ENCODE assay signal across 8 cellular contexts in the genomic region with DNA sequence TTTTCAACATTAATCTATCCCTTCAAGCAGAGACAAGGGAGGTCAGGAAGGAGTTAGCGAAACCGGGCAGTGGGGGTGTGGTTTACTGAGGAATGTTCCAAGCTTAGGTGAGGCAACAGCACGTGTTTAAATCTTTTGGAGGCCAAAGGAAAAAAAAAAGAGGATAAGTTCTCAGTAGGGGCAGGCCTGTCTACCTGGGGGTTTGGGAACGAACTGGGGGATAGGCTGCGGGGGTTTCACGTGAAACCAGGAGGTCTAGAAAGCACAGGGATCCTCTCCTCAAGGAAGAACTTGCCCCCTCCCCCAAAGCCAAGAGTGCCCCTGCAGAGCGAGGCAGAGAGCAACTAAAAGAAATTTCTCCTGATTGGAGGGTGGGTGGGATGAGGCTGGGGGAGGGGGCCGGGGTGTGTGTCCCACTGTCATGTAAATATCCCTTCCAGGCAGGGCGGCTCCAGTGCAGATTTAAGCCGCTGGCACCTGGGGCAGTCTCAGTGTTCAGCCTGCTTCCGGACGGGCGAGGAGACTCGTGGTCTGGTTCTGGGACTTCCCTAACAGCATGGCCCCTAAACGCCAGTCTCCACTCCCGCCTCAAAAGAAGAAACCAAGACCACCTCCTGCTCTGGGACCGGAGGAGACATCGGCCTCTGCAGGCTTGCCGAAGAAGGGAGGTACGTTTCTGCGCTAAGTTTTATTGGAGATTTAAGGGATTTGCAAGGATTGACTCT. TPM values are rescaled to one million over a fixed set of nuclear protein-coding genes. Genes with fewer than 3 reads are reported as not detected.
DNase-seq lines count a peak whose midpoint lies in the region; TF ChIP-seq lines count a peak whose summit lies in the region.

No MANE protein-coding gene starts in this region.

- peak overlapping the region; percentile 74 to 94 (median 82) for H3K4me3 ChIP-seq in BLaER1 treated with 17β-estradiol and CSF1 and Interleukin-3, amounts not matched to agents 10 nM and 100 nM
- H3K4me3 ChIP-seq in OCI-LY7 (ENCODE audit: low read depth, low read length, poor library complexity, severe bottlenecking) (peak overlapping the region; percentile 90), breast epithelium (peak overlapping the region; percentile 45 to 77 (median 69))

- H3K79me2 ChIP-seq in OCI-LY7 (ENCODE audit: insufficient read depth, low read depth, low read length): peaks cover 64% of the 10 kb centered on the region

- peak overlapping the region; percentile 88 to 94 (median 91) for H3K9ac ChIP-seq in BLaER1 treated with 17β-estradiol and CSF1 and Interleukin-3, amounts not matched to agents 10 nM and 100 nM

- peaks cover 0 to 7% (median 0%) of the 10 kb centered on the region in 11 experiments; a peak in 1 of 22 replicates for H3K36me3 ChIP-seq in BLaER1 treated with 17β-estradiol and CSF1 and Interleukin-3, amounts not matched to agents 10 nM and 100 nM
- H3K36me3 ChIP-seq in OCI-LY7 (ENCODE audit: insufficient read depth, low read length): peaks cover 27% of the 10 kb centered on the region
- H3K36me3 ChIP-seq in breast epithelium: no peaks in the 10 kb centered on the region

- H3K9me2 ChIP-seq in OCI-LY7 (ENCODE audit: insufficient read depth, low read length): no peaks in the 10 kb centered on the region

- H3K4me1 ChIP-seq in BLaER1 treated with 17β-estradiol and CSF1 and Interleukin-3, amounts not matched to agents 10 nM and 100 nM: peaks cover 57 to 70% (median 63%) of the 10 kb centered on the region in 10 experiments
- H3K4me1 ChIP-seq in OCI-LY7 (ENCODE audit: insufficient read depth, low read length, poor library complexity, severe bottlenecking) (peaks cover 56% of the 10 kb centered on the region), breast epithelium (peaks cover 0 to 16% of the 10 kb centered on the region in 2 donors)

- peak overlapping the region; percentile 82 to 95 (median 92) for H3K27ac ChIP-seq in BLaER1 treated with 17β-estradiol and CSF1 and Interleukin-3, amounts not matched to agents 10 nM and 100 nM
- H3K27ac ChIP-seq in OCI-LY7 (ENCODE audit: low read depth, low read length, poor library complexity, severe bottlenecking) (peak overlapping the region; percentile 91), breast epithelium (peak overlapping the region; percentile 93 to 94)

- POLR2A ChIA-PET in OCI-LY7 (lab: Charles Lee): interaction anchor here (0.6 to 1.9 kb wide), 8 partner anchors 20 to 130 kb away, joined by 3 to 7 read pairs (median 4); a partner anchor contains a TSS

- TF ChIP-seq CTCF in OCI-LY7 (conservative IDR thresholded peaks at IDR 0.05; ENCODE audit: low read length) (no peak), breast epithelium (IDR thresholded peaks at IDR 0.05) (no peak)

- peak overlapping the region; percentile 92 to 100 (median 98) for H3K4me2 ChIP-seq in BLaER1 treated with 17β-estradiol and CSF1 and Interleukin-3, amounts not matched to agents 10 nM and 100 nM
- peak overlapping the region; percentile 87 for H3K4me2 ChIP-seq in OCI-LY7 (ENCODE audit: low read length)

- TF ChIP-seq POLR2A in GM19099 (IDR thresholded peaks at IDR 0.05; ENCODE audit: extremely low read depth, insufficient read length, low read depth) (peak; percentile 80), breast epithelium (IDR thresholded peaks at IDR 0.05) (no peak)

- H3K27me3 ChIP-seq in BLaER1 treated with 17β-estradiol and CSF1 and Interleukin-3, amounts not matched to agents 10 nM and 100 nM: no peaks in the 10 kb centered on the region
- H3K27me3 ChIP-seq in breast epithelium: no peaks in the 10 kb centered on the region

- CTCF ChIA-PET in OCI-LY7 (lab: Charles Lee; ENCODE audit: unreplicated experiment): no interaction called here

- no peak overlapping the region for H2AFZ ChIP-seq in OCI-LY7 (ENCODE audit: low read length)

- intact Hi-C loops in OCI-LY7 (cut with micrococcal nuclease; ENCODE audit: unreplicated experiment): loop anchor here (1.0 to 10.0 kb wide), 5 partner anchors 27 to 1361 kb away; a partner anchor contains a TSS
- intact Hi-C loops in breast epithelium (cut with DNase I; ENCODE audit: low total_unique reads): no loop called here

- no TSS peak for BruUV-seq in OCI-LY7 (replicated peaks; lab: Mats Ljungman, UMichigan)

- peak; percentile 87 for DNase-seq in OCI-LY7 (ENCODE audit: low spot score)
- peak in 1 of 2 donors; percentile 73 for DNase-seq in breast epithelium (ENCODE audit: low spot score in 2 of 2)
- DNase-seq in kidney tubule cell (ENCODE audit: low spot score): peak; percentile 81
- DNase-seq in stimulated activated CD4-positive, alpha-beta T cell treated with anti-CD3 and anti-CD28 coated beads, Interleukin-4, amount 100 ng/mL, for 48 hours (ENCODE audit: low read depth in 2 of 2): peak; percentile 16 to 32
- DNase-seq in NCI-H2107 (lab: John Stamatoyannopoulos, UW): no peak
- no peak for DNase-seq in NCI-H2196 (lab: John Stamatoyannopoulos, UW; ENCODE audit: unreplicated experiment)

- H3K9me3 ChIP-seq in BLaER1 treated with 17β-estradiol and CSF1 and Interleukin-3, amounts not matched to agents 10 nM and 100 nM (replicated peaks in 1 of 11): no peaks in the 10 kb centered on the region
- H3K9me3 ChIP-seq in OCI-LY7 (ENCODE audit: low read length) (no peaks in the 10 kb centered on the region), breast epithelium (no peaks in the 10 kb centered on the region)

- H4K20me1 ChIP-seq in BLaER1 treated with 17β-estradiol and CSF1 and Interleukin-3, amounts not matched to agents 10 nM and 100 nM: peaks cover 0 to 7% (median 0%) of the 10 kb centered on the region in 11 experiments; a peak in 3 of 22 replicates
- H4K20me1 ChIP-seq in OCI-LY7 (ENCODE audit: insufficient read depth, low read length): peaks cover 5% of the 10 kb centered on the region; the same call in 1 of the 2 replicates

RNA-seq across cellular contexts. Expression of a gene that starts 5.5 kb away (rescaled TPM):
- total RNA-seq in OCI-LY7 (2014; rRNA removed; shearing (Covaris generic)): 598 and 1,041 TPM in 2 replicates
- 686 and 701 TPM in 2 replicates for total RNA-seq in OCI-LY7 (2022)
- 100 to 1,000 TPM; 142 to 168 (median 158) TPM for total RNA-seq in breast epithelium

RNA-seq across cellular contexts. Expression of a gene that starts 18.8 kb away (rescaled TPM):
- total RNA-seq in OCI-LY7 (2014; rRNA removed; shearing (Covaris generic)): 0.88 and 1.5 TPM in 2 replicates
- total RNA-seq in OCI-LY7 (2022) (3.3 and 4.6 TPM in 2 replicates), breast epithelium (1 to 10 TPM; 2.6 to 8.5 (median 7.0) TPM)

RNA-seq across cellular contexts. Expression of a gene that starts 26.9 kb away (rescaled TPM):
- 71.8 and 97.6 TPM in 2 replicates for total RNA-seq in OCI-LY7 (2014; rRNA removed; shearing (Covaris generic))
- total RNA-seq in OCI-LY7 (2022) (51.6 and 55.5 TPM in 2 replicates), breast epithelium (10 to 100 TPM; 23.7 to 67.0 (median 54.1) TPM)

RNA-seq across cellular contexts. Expression of a gene that starts 40.4 kb away (rescaled TPM):
- 29.0 and 56.8 TPM in 2 replicates for total RNA-seq in OCI-LY7 (2014; rRNA removed; shearing (Covaris generic))
- total RNA-seq in OCI-LY7 (2022) (37.0 and 40.0 TPM in 2 replicates), breast epithelium (10 to 100 TPM; 15.7 to 33.7 (median 30.2) TPM)

Comparison
In these comparisons a context has a peak if more than half of its experiments do, and no peak if none do; other contexts are left out.
1. DNase-seq: peak in OCI-LY7 (single experiment), kidney tubule cell (single experiment) and stimulated activated CD4-positive, alpha-beta T cell treated with anti-CD3 and anti-CD28 coated beads, Interleukin-4, amount 100 ng/mL, for 48 hours (2 of 2); none in NCI-H2107 (single experiment) and NCI-H2196 (single experiment).
2. Peak in every context shown above with its lines, with median percentiles within 50 percentile points of each other: H3K27ac ChIP-seq and H3K4me3 ChIP-seq.